In the genomic region with DNA sequence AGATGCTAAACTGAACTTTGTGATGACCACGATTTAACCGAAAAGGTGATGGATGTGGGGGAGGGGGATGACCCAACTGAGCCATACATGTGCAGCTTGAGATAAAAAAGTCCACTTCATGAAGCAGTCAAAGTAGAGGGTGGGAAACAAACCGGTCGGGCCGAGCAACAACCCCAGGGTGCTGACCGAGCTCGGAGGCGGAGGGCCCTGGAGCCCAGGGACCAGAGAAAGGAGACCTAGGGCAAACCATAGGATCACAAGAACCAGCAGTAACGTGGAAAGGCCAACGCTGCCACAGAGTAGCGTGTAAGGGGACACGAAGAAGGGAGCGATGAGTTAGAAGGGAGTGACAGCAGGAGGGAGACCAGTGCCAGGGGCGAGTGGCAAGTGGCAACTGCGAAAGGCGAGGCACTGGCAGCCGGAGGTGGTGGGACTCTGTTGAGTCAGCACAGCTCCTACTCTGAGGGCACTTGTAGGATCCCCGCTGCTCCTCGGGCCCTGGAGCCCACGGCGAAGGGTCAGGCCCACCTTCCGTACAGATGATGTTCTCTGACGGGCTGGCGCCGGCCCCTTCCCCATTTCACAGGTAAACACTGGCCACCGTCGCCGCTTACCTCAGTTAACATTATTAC, we compare ENCODE assay signal across 1 cellular context.
TF ChIP-seq lines count a peak whose summit lies in the region.

No MANE protein-coding gene starts in this region.

TF ChIP-seq in HepG2, 621 proteins besides CTCF, POLR2A, EP300 and RAD21 (continued from another document and continues in another):
- TF ChIP-seq ZNF800 (CRISPR knock-in tag; IDR thresholded peaks at IDR 0.05): peak; percentile 37; the same call in 1 of the 2 replicates
- TF ChIP-seq MATR3 (CRISPR knock-in tag; IDR thresholded peaks at IDR 0.05): no peak
- TF ChIP-seq, protein P1, sequence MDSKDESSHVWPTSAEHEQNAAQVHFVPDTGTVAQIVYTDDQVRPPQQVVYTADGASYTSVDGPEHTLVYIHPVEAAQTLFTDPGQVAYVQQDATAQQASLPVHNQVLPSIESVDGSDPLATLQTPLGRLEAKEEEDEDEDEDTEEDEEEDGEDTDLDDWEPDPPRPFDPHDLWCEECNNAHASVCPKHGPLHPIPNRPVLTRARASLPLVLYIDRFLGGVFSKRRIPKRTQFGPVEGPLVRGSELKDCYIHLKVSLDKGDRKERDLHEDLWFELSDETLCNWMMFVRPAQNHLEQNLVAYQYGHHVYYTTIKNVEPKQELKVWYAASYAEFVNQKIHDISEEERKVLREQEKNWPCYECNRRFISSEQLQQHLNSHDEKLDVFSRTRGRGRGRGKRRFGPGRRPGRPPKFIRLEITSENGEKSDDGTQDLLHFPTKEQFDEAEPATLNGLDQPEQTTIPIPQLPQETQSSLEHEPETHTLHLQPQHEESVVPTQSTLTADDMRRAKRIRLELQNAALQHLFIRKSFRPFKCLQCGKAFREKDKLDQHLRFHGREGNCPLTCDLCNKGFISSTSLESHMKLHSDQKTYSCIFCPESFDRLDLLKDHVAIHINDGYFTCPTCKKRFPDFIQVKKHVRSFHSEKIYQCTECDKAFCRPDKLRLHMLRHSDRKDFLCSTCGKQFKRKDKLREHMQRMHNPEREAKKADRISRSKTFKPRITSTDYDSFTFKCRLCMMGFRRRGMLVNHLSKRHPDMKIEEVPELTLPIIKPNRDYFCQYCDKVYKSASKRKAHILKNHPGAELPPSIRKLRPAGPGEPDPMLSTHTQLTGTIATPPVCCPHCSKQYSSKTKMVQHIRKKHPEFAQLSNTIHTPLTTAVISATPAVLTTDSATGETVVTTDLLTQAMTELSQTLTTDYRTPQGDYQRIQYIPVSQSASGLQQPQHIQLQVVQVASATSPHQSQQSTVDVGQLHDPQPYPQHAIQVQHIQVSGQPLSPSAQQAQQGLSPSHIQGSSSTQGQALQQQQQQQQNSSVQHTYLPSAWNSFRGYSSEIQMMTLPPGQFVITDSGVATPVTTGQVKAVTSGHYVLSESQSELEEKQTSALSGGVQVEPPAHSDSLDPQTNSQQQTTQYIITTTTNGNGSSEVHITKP (CRISPR knock-in tag; IDR thresholded peaks at IDR 0.05; ENCODE audit: low read depth): no peak
- TF ChIP-seq, protein P2, sequence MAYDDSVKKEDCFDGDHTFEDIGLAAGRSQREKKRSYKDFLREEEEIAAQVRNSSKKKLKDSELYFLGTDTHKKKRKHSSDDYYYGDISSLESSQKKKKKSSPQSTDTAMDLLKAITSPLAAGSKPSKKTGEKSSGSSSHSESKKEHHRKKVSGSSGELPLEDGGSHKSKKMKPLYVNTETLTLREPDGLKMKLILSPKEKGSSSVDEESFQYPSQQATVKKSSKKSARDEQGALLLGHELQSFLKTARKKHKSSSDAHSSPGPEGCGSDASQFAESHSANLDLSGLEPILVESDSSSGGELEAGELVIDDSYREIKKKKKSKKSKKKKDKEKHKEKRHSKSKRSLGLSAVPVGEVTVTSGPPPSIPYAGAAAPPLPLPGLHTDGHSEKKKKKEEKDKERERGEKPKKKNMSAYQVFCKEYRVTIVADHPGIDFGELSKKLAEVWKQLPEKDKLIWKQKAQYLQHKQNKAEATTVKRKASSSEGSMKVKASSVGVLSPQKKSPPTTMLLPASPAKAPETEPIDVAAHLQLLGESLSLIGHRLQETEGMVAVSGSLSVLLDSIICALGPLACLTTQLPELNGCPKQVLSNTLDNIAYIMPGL (CRISPR knock-in tag; IDR thresholded peaks at IDR 0.05; ENCODE audit: borderline replicate concordance in 1 of 2, low read depth in 1 of 2): no peak; a peak in 1 of 4 replicates
- TF ChIP-seq, protein P3, sequence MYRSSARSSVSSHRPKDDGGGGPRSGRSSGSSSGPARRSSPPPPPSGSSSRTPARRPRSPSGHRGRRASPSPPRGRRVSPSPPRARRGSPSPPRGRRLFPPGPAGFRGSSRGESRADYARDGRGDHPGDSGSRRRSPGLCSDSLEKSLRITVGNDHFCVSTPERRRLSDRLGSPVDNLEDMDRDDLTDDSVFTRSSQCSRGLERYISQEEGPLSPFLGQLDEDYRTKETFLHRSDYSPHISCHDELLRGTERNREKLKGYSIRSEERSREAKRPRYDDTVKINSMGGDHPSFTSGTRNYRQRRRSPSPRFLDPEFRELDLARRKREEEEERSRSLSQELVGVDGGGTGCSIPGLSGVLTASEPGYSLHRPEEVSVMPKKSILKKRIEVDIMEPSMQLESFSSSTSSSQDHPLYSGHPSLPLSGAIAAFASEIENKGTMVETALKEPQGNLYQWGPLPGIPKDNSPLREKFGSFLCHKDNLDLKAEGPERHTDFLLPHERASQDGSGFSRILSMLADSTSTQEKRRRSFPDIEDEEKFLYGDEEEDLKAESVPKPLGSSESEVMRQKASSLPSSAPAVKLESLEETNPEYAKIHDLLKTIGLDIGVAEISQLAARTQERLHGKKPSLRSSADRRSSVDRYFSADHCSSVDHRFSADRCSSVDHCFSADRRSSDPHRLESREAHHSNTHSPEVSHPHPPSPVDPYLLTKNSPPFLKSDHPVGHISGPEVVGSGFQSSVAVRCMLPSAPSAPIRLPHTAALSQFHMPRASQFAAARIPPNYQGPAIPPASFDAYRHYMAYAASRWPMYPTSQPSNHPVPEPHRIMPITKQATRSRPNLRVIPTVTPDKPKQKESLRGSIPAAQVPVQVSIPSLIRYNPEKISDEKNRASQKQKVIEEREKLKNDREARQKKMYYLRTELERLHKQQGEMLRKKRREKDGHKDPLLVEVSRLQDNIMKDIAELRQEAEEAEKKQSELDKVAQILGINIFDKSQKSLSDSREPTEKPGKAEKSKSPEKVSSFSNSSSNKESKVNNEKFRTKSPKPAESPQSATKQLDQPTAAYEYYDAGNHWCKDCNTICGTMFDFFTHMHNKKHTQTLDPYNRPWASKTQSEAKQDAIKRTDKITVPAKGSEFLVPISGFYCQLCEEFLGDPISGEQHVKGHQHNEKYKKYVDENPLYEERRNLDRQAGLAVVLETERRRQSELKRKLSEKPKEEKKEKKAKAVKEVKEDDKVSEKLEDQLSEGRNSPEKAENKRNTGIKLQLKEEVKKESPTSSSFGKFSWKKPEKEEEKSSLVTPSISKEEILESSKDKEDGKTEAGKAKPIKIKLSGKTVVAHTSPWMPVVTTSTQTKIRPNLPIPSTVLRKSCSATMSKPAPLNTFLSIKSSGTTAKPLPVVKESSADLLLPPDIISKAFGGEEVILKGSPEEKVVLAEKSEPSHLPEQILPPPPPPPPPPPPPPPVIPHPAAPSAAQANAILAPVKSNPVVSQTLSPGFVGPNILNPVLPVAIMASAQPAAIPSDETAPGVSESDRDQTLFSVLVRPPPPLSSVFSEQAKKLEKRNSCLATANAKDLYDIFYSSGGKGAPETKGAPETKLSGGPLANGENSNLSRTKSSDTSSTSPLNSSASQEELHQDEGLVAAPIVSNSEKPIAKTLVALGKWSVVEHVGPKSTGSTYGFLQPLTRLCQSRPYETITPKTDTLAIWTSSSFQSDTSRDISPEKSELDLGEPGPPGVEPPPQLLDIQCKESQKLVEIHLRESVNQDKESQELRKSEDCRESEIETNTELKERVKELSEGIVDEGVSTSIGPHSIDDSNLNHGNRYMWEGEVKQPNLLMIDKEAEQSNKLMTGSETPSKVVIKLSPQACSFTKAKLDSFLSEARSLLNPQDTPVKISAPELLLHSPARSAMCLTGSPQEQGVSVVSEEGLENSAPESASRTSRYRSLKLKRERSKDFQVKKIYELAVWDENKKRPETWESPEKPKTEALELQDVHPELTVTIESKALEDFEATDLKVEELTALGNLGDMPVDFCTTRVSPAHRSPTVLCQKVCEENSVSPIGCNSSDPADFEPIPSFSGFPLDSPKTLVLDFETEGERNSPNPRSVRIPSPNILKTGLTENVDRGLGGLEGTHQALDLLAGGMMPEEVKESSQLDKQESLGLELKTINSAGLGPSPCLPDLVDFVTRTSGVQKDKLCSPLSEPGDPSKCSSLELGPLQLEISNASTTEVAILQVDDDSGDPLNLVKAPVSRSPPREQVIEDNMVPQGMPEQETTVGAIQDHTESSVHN (CRISPR knock-in tag; IDR thresholded peaks at IDR 0.05): no peak
- TF ChIP-seq, protein P4, sequence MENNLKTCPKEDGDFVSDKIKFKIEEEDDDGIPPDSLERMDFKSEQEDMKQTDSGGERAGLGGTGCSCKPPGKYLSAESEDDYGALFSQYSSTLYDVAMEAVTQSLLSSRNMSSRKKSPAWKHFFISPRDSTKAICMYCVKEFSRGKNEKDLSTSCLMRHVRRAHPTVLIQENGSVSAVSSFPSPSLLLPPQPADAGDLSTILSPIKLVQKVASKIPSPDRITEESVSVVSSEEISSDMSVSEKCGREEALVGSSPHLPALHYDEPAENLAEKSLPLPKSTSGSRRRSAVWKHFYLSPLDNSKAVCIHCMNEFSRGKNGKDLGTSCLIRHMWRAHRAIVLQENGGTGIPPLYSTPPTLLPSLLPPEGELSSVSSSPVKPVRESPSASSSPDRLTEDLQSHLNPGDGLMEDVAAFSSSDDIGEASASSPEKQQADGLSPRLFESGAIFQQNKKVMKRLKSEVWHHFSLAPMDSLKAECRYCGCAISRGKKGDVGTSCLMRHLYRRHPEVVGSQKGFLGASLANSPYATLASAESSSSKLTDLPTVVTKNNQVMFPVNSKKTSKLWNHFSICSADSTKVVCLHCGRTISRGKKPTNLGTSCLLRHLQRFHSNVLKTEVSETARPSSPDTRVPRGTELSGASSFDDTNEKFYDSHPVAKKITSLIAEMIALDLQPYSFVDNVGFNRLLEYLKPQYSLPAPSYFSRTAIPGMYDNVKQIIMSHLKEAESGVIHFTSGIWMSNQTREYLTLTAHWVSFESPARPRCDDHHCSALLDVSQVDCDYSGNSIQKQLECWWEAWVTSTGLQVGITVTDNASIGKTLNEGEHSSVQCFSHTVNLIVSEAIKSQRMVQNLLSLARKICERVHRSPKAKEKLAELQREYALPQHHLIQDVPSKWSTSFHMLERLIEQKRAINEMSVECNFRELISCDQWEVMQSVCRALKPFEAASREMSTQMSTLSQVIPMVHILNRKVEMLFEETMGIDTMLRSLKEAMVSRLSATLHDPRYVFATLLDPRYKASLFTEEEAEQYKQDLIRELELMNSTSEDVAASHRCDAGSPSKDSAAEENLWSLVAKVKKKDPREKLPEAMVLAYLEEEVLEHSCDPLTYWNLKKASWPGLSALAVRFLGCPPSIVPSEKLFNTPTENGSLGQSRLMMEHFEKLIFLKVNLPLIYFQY (CRISPR knock-in tag; IDR thresholded peaks at IDR 0.05; ENCODE audit: borderline replicate concordance): no peak
- no peak for TF ChIP-seq KAT7 (CRISPR knock-in tag; IDR thresholded peaks at IDR 0.05; ENCODE audit: borderline replicate concordance)
- TF ChIP-seq HDAC1 (CRISPR knock-in tag; IDR thresholded peaks at IDR 0.05): peak; percentile 49; the same call in 1 of the 2 replicates
- TF ChIP-seq ZSCAN29 (CRISPR knock-in tag; conservative IDR thresholded peaks at IDR 0.05): 0 out of 2 replicates have a peak, but pooled peaks have one; percentile 32
- TF ChIP-seq LCORL (IDR thresholded peaks at IDR 0.05): no peak
- peak; percentile 47; the same call in 1 of the 2 replicates for TF ChIP-seq LCORL (CRISPR knock-in tag; IDR thresholded peaks at IDR 0.05)
- TF ChIP-seq REPIN1 (CRISPR knock-in tag; IDR thresholded peaks at IDR 0.05; ENCODE audit: borderline replicate concordance, low read depth): no peak
- no peak for TF ChIP-seq CENPBD1 (CRISPR knock-in tag; IDR thresholded peaks at IDR 0.05; ENCODE audit: borderline replicate concordance, low read depth)
- no peak for TF ChIP-seq ZBTB26 (CRISPR knock-in tag; IDR thresholded peaks at IDR 0.05; ENCODE audit: borderline replicate concordance)
- no peak for TF ChIP-seq ZNF12 (CRISPR knock-in tag; IDR thresholded peaks at IDR 0.05)
- TF ChIP-seq ZSCAN22 (CRISPR knock-in tag; IDR thresholded peaks at IDR 0.05): no peak
- TF ChIP-seq, protein P5, sequence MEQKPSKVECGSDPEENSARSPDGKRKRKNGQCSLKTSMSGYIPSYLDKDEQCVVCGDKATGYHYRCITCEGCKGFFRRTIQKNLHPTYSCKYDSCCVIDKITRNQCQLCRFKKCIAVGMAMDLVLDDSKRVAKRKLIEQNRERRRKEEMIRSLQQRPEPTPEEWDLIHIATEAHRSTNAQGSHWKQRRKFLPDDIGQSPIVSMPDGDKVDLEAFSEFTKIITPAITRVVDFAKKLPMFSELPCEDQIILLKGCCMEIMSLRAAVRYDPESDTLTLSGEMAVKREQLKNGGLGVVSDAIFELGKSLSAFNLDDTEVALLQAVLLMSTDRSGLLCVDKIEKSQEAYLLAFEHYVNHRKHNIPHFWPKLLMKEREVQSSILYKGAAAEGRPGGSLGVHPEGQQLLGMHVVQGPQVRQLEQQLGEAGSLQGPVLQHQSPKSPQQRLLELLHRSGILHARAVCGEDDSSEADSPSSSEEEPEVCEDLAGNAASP (CRISPR knock-in tag; IDR thresholded peaks at IDR 0.05; ENCODE audit: borderline replicate concordance): no peak
- TF ChIP-seq ZNF17 (CRISPR knock-in tag; IDR thresholded peaks at IDR 0.05): no peak
- no peak for TF ChIP-seq RARG (CRISPR knock-in tag; IDR thresholded peaks at IDR 0.05; ENCODE audit: low read depth)
- no peak for TF ChIP-seq ZNF552 (CRISPR knock-in tag; IDR thresholded peaks at IDR 0.05; ENCODE audit: borderline replicate concordance)
- no peak for TF ChIP-seq ATAD3A (CRISPR knock-in tag; IDR thresholded peaks at IDR 0.05)
- no peak for TF ChIP-seq ZBTB21 (CRISPR knock-in tag; IDR thresholded peaks at IDR 0.05)
- no peak for TF ChIP-seq ZNF180 (CRISPR knock-in tag; IDR thresholded peaks at IDR 0.05; ENCODE audit: borderline replicate concordance, low read depth)
- TF ChIP-seq TMF1 (CRISPR knock-in tag; IDR thresholded peaks at IDR 0.05; ENCODE audit: low read depth): no peak
- TF ChIP-seq MAFK (conservative IDR thresholded peaks at IDR 0.05 in 1 of 2, IDR thresholded peaks at IDR 0.05 in 1 of 2; ENCODE audit: low read length in 2 of 2): no peak
